Comparison of ENCODE assay signal across 1 cellular context in genomic region chr3:124360140-124360539, GRCh38.
TF ChIP-seq lines count a peak whose summit lies in the region.

No MANE protein-coding gene starts in this region.

TF ChIP-seq in WTC11, 78 proteins besides CTCF, POLR2A, EP300 and RAD21 (continued from another document):
- TF ChIP-seq ZNF121 (CRISPR knock-in tag; IDR thresholded peaks at IDR 0.05) (no peak), SMAD3 (CRISPR knock-in tag; IDR thresholded peaks at IDR 0.05; ENCODE audit: borderline replicate concordance) (no peak), AR (CRISPR knock-in tag; IDR thresholded peaks at IDR 0.05) (no peak), ATF3 (CRISPR knock-in tag; conservative IDR thresholded peaks at IDR 0.05) (no peak), TEAD4 (CRISPR knock-in tag; IDR thresholded peaks at IDR 0.05) (no peak), ZNF317 (CRISPR knock-in tag; IDR thresholded peaks at IDR 0.05; ENCODE audit: borderline replicate concordance, low read depth) (no peak), PREB (CRISPR knock-in tag; IDR thresholded peaks at IDR 0.05; ENCODE audit: borderline replicate concordance) (no peak)
- TF ChIP-seq, protein P1, sequence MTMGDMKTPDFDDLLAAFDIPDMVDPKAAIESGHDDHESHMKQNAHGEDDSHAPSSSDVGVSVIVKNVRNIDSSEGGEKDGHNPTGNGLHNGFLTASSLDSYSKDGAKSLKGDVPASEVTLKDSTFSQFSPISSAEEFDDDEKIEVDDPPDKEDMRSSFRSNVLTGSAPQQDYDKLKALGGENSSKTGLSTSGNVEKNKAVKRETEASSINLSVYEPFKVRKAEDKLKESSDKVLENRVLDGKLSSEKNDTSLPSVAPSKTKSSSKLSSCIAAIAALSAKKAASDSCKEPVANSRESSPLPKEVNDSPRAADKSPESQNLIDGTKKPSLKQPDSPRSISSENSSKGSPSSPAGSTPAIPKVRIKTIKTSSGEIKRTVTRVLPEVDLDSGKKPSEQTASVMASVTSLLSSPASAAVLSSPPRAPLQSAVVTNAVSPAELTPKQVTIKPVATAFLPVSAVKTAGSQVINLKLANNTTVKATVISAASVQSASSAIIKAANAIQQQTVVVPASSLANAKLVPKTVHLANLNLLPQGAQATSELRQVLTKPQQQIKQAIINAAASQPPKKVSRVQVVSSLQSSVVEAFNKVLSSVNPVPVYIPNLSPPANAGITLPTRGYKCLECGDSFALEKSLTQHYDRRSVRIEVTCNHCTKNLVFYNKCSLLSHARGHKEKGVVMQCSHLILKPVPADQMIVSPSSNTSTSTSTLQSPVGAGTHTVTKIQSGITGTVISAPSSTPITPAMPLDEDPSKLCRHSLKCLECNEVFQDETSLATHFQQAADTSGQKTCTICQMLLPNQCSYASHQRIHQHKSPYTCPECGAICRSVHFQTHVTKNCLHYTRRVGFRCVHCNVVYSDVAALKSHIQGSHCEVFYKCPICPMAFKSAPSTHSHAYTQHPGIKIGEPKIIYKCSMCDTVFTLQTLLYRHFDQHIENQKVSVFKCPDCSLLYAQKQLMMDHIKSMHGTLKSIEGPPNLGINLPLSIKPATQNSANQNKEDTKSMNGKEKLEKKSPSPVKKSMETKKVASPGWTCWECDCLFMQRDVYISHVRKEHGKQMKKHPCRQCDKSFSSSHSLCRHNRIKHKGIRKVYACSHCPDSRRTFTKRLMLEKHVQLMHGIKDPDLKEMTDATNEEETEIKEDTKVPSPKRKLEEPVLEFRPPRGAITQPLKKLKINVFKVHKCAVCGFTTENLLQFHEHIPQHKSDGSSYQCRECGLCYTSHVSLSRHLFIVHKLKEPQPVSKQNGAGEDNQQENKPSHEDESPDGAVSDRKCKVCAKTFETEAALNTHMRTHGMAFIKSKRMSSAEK (CRISPR knock-in tag; IDR thresholded peaks at IDR 0.05; ENCODE audit: borderline replicate concordance), result no peak
